15 cellular contexts compared by ENCODE assay signal in the genomic region with DNA sequence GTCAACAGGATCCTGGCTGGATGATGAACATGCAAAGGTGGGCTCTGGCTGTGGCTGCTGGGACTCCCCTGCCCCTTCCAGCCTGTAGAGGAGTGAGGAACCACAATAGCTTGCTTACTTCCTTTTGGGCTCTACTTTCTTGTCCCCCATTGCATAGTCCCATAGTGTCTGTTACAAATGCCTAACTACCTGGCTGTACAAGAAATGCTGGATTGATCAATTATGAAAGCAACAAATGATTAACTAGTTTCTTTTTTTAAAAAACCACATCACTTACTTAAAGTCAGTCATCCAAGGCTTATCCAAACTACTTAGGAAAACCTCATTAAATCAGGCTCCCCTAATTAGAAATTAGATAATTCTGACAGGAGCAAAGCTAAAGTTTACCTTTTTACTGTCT.
DNase-seq lines count a peak whose midpoint lies in the region; ATAC-seq and TF ChIP-seq lines count a peak whose summit lies in the region.
"Had no signal": no experiment of that assay in that cellular context is flagged by ENCODE, and none has a peak within 500 bp of the region (broad histone marks: within the 10 kb centered on the region; RNA-seq: fewer than 3 reads in every experiment).

No MANE protein-coding gene starts in this region.

- peaks cover 11% of the 10 kb centered on the region for H3K27me3 Mint-ChIP-seq in activated T-cell treated with anti-CD3 and anti-CD28 coated beads, Interleukin-2, amount 50 U/mL, for 72 hours (ENCODE audit: low read depth)
- H3K27me3 Mint-ChIP-seq: CD4-positive, CD25-positive, alpha-beta regulatory T cell had no signal

- no peak overlapping the region for H3K4ac ChIP-seq in mesenchymal stem cell (ENCODE audit: low read depth in 1 of 2, low read length in 2 of 2)
- no peak overlapping the region for H3K4ac ChIP-seq in neuronal stem cell (ENCODE audit: low read length)

- H2BK5ac ChIP-seq in mesenchymal stem cell (ENCODE audit: low read depth, low read length, poor library complexity, severe bottlenecking) = no peak overlapping the region
- H2BK5ac ChIP-seq in neuronal stem cell (ENCODE audit: low read length) = no peak overlapping the region

- H3K14ac ChIP-seq in mesenchymal stem cell (ENCODE audit: low read length in 2 of 2) = no peak overlapping the region
- no peak overlapping the region for H3K14ac ChIP-seq in neuronal stem cell (ENCODE audit: low read length)

- no peak for TF ChIP-seq CTCF in epithelial cell of proximal tubule (conservative IDR thresholded peaks at IDR 0.05; ENCODE audit: low read depth, low read length)

- H3K79me1 ChIP-seq in mesenchymal stem cell (replicated peaks; ENCODE audit: low read length, poor library complexity, severe bottlenecking) (no peaks in the 10 kb centered on the region), neuronal stem cell (ENCODE audit: low read depth, low read length) (no peaks in the 10 kb centered on the region)

- no peak for ATAC-seq in activated T-cell treated with anti-CD3 and anti-CD28 coated beads, Interleukin-2, amount 50 U/mL, for 72 hours (replicated peaks in 1 of 2)
- ATAC-seq: GM23338, HCT116 had no signal

- H3K9ac ChIP-seq in mesenchymal stem cell (ENCODE audit: low read length) (no peak overlapping the region), neuronal stem cell (ENCODE audit: low read depth, low read length, poor library complexity) (no peak overlapping the region)

- H2BK12ac ChIP-seq in mesenchymal stem cell (ENCODE audit: low read length in 2 of 2) (no peak overlapping the region), neuronal stem cell (ENCODE audit: low read length) (no peak overlapping the region)

- H3K27me3 ChIP-seq in mesenchymal stem cell (ENCODE audit: control insufficient read depth in 1 of 2, insufficient read depth in 1 of 2, low read length in 2 of 2) (peaks cover 0 to 6% of the 10 kb centered on the region in 2 experiments), neuronal stem cell (ENCODE audit: control insufficient read depth in 3 of 3, insufficient read depth in 3 of 3, low read depth in 1 of 3, low read length in 3 of 3) (no peaks in the 10 kb centered on the region)
- H3K27me3 ChIP-seq: BE2C had no signal

- H3K27ac Mint-ChIP-seq in activated T-cell treated with anti-CD3 and anti-CD28 coated beads, Interleukin-2, amount 50 U/mL, for 72 hours = no peak overlapping the region
- H3K27ac Mint-ChIP-seq: CD4-positive, CD25-positive, alpha-beta regulatory T cell; GM23338; HFFc6; IgD-negative memory B cell had no signal

- H3K9me3 Mint-ChIP-seq in activated T-cell treated with anti-CD3 and anti-CD28 coated beads, Interleukin-2, amount 50 U/mL, for 72 hours = no peaks in the 10 kb centered on the region
- H3K9me3 Mint-ChIP-seq: GM23338, HFFc6, IgD-negative memory B cell had no signal

- H4K8ac ChIP-seq in mesenchymal stem cell (ENCODE audit: low read length) = no peak overlapping the region
- H4K8ac ChIP-seq in neuronal stem cell (ENCODE audit: low read depth, low read length) = no peak overlapping the region

- no peaks in the 10 kb centered on the region for H3K36me3 ChIP-seq in mesenchymal stem cell (ENCODE audit: control insufficient read depth in 1 of 2, insufficient read depth in 2 of 2, low read depth in 1 of 2, low read length in 2 of 2)
- no peaks in the 10 kb centered on the region for H3K36me3 ChIP-seq in neuronal stem cell (replicated peaks in 1 of 2; ENCODE audit: control insufficient read depth in 2 of 2, insufficient read depth in 2 of 2, low read length in 2 of 2)
- H3K36me3 ChIP-seq: BE2C had no signal

- no peak overlapping the region for H3K23ac ChIP-seq in mesenchymal stem cell (ENCODE audit: low read length in 2 of 2)
- no peak overlapping the region for H3K23ac ChIP-seq in neuronal stem cell (ENCODE audit: low read depth, low read length, poor library complexity)

- H3K4me1 Mint-ChIP-seq in activated T-cell treated with anti-CD3 and anti-CD28 coated beads, Interleukin-2, amount 50 U/mL, for 72 hours (ENCODE audit: low read depth) = no peaks in the 10 kb centered on the region
- H3K4me1 Mint-ChIP-seq: CD4-positive, CD25-positive, alpha-beta regulatory T cell; GM23338; IgD-negative memory B cell had no signal

- H3K9me3 ChIP-seq in mesenchymal stem cell (ENCODE audit: control insufficient read depth, low read length) = no peaks in the 10 kb centered on the region
- H3K9me3 ChIP-seq in neuronal stem cell (replicated peaks in 1 of 2; ENCODE audit: control insufficient read depth in 2 of 2, insufficient read depth in 1 of 2, low read depth in 1 of 2, low read length in 2 of 2) = no peaks in the 10 kb centered on the region
- H3K9me3 ChIP-seq: BE2C, Caco-2 had no signal

- H2AK5ac ChIP-seq in mesenchymal stem cell (ENCODE audit: low read length, severe bottlenecking) (no peak overlapping the region), neuronal stem cell (ENCODE audit: low read depth, low read length) (no peak overlapping the region)

- peak overlapping the region; percentile 18 for H3K4me2 ChIP-seq in mesenchymal stem cell (ENCODE audit: low read length, poor library complexity, severe bottlenecking)
- H3K4me2 ChIP-seq in neuronal stem cell (ENCODE audit: insufficient read depth, low read length, poor library complexity, severe bottlenecking) = no peak overlapping the region
- H3K4me2 ChIP-seq: GM23338 had no signal

- H3K4me3 ChIP-seq in epithelial cell of proximal tubule (ENCODE audit: low read depth, low read length) = no peak overlapping the region
- no peak overlapping the region for H3K4me3 ChIP-seq in mesenchymal stem cell (ENCODE audit: insufficient read depth in 1 of 2, low read depth in 1 of 2, low read length in 2 of 2)
- H3K4me3 ChIP-seq in neuronal stem cell (ENCODE audit: low read length in 2 of 2) = no peak overlapping the region
- H3K4me3 ChIP-seq: GM23338 had no signal

- DNase-seq in epithelial cell of proximal tubule (ENCODE audit: low read depth) = peak; percentile 45
- peak; percentile 60 for DNase-seq in kidney tubule cell (ENCODE audit: low spot score)
- DNase-seq in mesenchymal stem cell = no peak
- no peak for DNase-seq in activated T-cell treated with anti-CD3 and anti-CD28 coated beads, Interleukin-2, amount 50 U/mL, for 72 hours
- no peak for DNase-seq in GM03348 (ENCODE audit: low spot score)
- DNase-seq in neuronal stem cell (ENCODE audit: low spot score) = no peak
- DNase-seq: ACHN; BE2C; C1 segment of cervical spinal cord; Caco-2; CD4-positive, CD25-positive, alpha-beta regulatory T cell; HFFc6 had no signal

- H3K27ac ChIP-seq in mesenchymal stem cell (ENCODE audit: low read length, poor library complexity, severe bottlenecking) (peak overlapping the region; percentile 9), neuronal stem cell (replicated peaks; ENCODE audit: low read length) (no peak overlapping the region)

- H2AFZ ChIP-seq in mesenchymal stem cell (ENCODE audit: low read depth, low read length) (no peak overlapping the region), neuronal stem cell (ENCODE audit: low read length) (no peak overlapping the region)
- H2AFZ ChIP-seq: GM23338 had no signal

- H2BK120ac ChIP-seq in mesenchymal stem cell (ENCODE audit: low read depth, low read length) = no peak overlapping the region
- H2BK120ac ChIP-seq in neuronal stem cell (ENCODE audit: low read depth, low read length) = no peak overlapping the region

- no peak overlapping the region for H3K18ac ChIP-seq in mesenchymal stem cell (ENCODE audit: low read depth in 1 of 2, low read length in 2 of 2)
- no peak overlapping the region for H3K18ac ChIP-seq in neuronal stem cell (ENCODE audit: low read length)

- no peak overlapping the region for H3K4me3 Mint-ChIP-seq in activated T-cell treated with anti-CD3 and anti-CD28 coated beads, Interleukin-2, amount 50 U/mL, for 72 hours
- H3K4me3 Mint-ChIP-seq: CD4-positive, CD25-positive, alpha-beta regulatory T cell; GM23338; HFFc6; IgD-negative memory B cell had no signal

- H3K4me1 ChIP-seq in mesenchymal stem cell (ENCODE audit: control insufficient read depth, insufficient read depth, low read depth, low read length) (peaks cover 3% of the 10 kb centered on the region), neuronal stem cell (ENCODE audit: control insufficient read depth in 2 of 2, insufficient read depth in 1 of 2, low read depth in 1 of 2, low read length in 2 of 2) (no peaks in the 10 kb centered on the region)
- H3K4me1 ChIP-seq: BE2C had no signal

- H4K91ac ChIP-seq in mesenchymal stem cell (ENCODE audit: low read length) = no peak overlapping the region
- no peak overlapping the region for H4K91ac ChIP-seq in neuronal stem cell (ENCODE audit: low read depth, low read length, poor library complexity)

- H2BK15ac ChIP-seq in mesenchymal stem cell (ENCODE audit: low read depth, poor library complexity, severe bottlenecking) (no peak overlapping the region), neuronal stem cell (ENCODE audit: low read length) (no peak overlapping the region)

- no peaks in the 10 kb centered on the region for H3K36me3 Mint-ChIP-seq in activated T-cell treated with anti-CD3 and anti-CD28 coated beads, Interleukin-2, amount 50 U/mL, for 72 hours (ENCODE audit: insufficient read depth in 2 of 2)
- H3K36me3 Mint-ChIP-seq: CD4-positive, CD25-positive, alpha-beta regulatory T cell; IgD-negative memory B cell had no signal

Comparison
In these comparisons a context has a peak if more than half of its experiments do, and no peak if none do; other contexts are left out.
1. DNase-seq: peak in epithelial cell of proximal tubule (single experiment) and kidney tubule cell (single experiment); none in mesenchymal stem cell (single experiment), activated T-cell treated with anti-CD3 and anti-CD28 coated beads, Interleukin-2, amount 50 U/mL, for 72 hours (0 of 2), GM03348 (single experiment) and neuronal stem cell (single experiment).